In the genomic region with DNA sequence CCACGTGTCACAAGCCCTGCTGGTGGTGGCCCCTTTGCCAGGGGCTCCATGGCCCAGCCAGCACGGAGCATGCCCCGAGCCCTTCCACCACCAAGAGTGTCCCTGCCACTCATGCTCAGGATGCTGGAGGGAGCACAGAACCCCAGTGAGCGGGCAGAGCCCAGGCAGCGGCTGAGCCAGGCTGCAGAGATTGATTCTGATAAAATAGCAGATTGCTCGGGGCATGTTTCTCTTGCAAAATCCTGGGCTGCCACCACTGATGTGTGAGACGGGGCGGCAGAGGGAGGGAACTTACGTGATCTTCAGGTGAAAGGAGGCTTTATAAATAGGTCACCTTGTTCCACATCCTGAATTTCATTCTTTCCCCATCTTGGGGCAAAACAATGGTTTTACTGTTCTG, we compare ENCODE assay signal across 2 cellular contexts.
TF ChIP-seq lines count a peak whose summit lies in the region.

No MANE protein-coding gene starts in this region.

TF ChIP-seq in H1, 55 proteins besides CTCF, POLR2A, EP300 and RAD21:
- TF ChIP-seq KDM5A (IDR thresholded peaks at IDR 0.05; ENCODE audit: low read length) (no peak), POLR2AphosphoS5 (IDR thresholded peaks at IDR 0.05; ENCODE audit: low read depth, low read length) (no peak), PHF8 (conservative IDR thresholded peaks at IDR 0.05; ENCODE audit: low read depth, low read length) (no peak), SIN3A (conservative IDR thresholded peaks at IDR 0.05 in 1 of 2, IDR thresholded peaks at IDR 0.05 in 1 of 2; ENCODE audit: low read depth in 1 of 2, low read length in 2 of 2) (no peak)
- TF ChIP-seq, protein P1, sequence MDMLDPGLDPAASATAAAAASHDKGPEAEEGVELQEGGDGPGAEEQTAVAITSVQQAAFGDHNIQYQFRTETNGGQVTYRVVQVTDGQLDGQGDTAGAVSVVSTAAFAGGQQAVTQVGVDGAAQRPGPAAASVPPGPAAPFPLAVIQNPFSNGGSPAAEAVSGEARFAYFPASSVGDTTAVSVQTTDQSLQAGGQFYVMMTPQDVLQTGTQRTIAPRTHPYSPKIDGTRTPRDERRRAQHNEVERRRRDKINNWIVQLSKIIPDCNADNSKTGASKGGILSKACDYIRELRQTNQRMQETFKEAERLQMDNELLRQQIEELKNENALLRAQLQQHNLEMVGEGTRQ (IDR thresholded peaks at IDR 0.05; ENCODE audit: low read length), result no peak

TF ChIP-seq in GM12891, 5 proteins besides CTCF, POLR2A, EP300 and RAD21:
- TF ChIP-seq TAF1 (IDR thresholded peaks at IDR 0.05; ENCODE audit: low read depth, low read length) (no peak), PAX5 (IDR thresholded peaks at IDR 0.05; ENCODE audit: insufficient read depth, low read length, severe bottlenecking) (no peak)
